Comparison of ENCODE assay signal across 20 cellular contexts in the genomic region with DNA sequence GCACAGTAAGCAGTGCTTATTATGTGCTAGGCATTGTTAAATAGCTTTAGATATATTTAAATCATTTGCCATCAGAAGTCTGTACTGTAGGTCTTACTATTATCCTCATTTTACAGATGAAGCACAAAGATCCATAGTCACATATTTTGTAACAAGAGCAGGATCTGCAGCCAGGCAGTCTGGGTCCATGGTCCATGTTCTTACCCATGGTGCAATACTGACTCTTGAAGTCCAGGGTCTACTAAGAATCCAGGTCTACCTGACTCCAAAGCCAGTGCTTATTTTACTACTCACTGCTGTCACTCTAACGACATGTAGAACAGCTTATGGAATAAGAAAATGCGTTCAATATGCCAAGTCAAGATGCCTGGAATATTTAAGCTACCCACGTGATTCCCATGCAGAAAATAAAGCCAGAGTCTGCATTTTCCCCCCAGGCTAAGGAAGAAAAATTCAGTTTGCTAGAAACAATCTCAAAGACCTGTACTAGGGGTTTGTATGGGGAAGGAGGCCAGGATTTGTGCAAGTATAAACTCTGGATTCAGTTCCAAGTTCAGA.
"Had no signal": no experiment of that assay in that cellular context is flagged by ENCODE, and none has a peak within 500 bp of the region (broad histone marks: within the 10 kb centered on the region; RNA-seq: fewer than 3 reads in every experiment).

No MANE protein-coding gene starts in this region.

- H3K36me3 ChIP-seq: esophagus muscularis mucosa, uterus had no signal

- H3K9me3 ChIP-seq: esophagus muscularis mucosa, uterus had no signal

- ATAC-seq: activated CD4-positive, alpha-beta T cell treated with anti-CD3 and anti-CD28 coated beads for 36 hours; activated CD8-positive, alpha-beta memory T cell treated with anti-CD3 and anti-CD28 coated beads, Interleukin-2, amount 10 ng/mL, durations not matched to agents 7 days and 5 days; activated CD8-positive, alpha-beta T cell treated with anti-CD3 and anti-CD28 coated beads, Interleukin-2, amount 10 ng/mL, durations not matched to agents 7 days and 5 days; activated naive CD8-positive, alpha-beta T cell treated with anti-CD3 and anti-CD28 coated beads, Interleukin-2, amount 50 U/mL, for 24 hours; naive thymus-derived CD8-positive, alpha-beta T cell; right cardiac atrium; stimulated activated memory B cell treated with anti-CD40 and anti-IgM and Interleukin-4, amounts not matched to agents 10 μg/mL and 1 μg/mL and 100 μg/mL, for 72 hours; stimulated activated naive CD8-positive, alpha-beta T cell treated with anti-CD3 and anti-CD28 coated beads, Interleukin-15, amount 100 ng/mL, for 72 hours had no signal

- DNase-seq: activated CD4-positive, alpha-beta T cell treated with anti-CD3 and anti-CD28 coated beads for 36 hours; activated CD4-positive, CD25-positive, alpha-beta regulatory T cell; activated CD8-positive, alpha-beta memory T cell treated with anti-CD3 and anti-CD28 coated beads, Interleukin-2, amount 10 ng/mL, durations not matched to agents 7 days and 5 days; activated CD8-positive, alpha-beta T cell treated with anti-CD3 and anti-CD28 coated beads, Interleukin-2, amount 10 ng/mL, durations not matched to agents 7 days and 5 days; activated naive CD8-positive, alpha-beta T cell treated with anti-CD3 and anti-CD28 coated beads, Interleukin-2, amount 50 U/mL, for 24 hours; activated T-cell treated with anti-CD3 and anti-CD28 coated beads, Interleukin-2, amount 50 U/mL, for 48 hours; amygdala; midbrain; naive thymus-derived CD8-positive, alpha-beta T cell; nucleus accumbens; right cardiac atrium; stimulated activated CD4-positive, alpha-beta T cell treated with anti-CD3 and anti-CD28 coated beads, Interleukin-4, amount 100 ng/mL, for 24 hours; stimulated activated naive CD8-positive, alpha-beta T cell treated with anti-CD3 and anti-CD28 coated beads, Interleukin-15, amount 100 ng/mL, for 72 hours; substantia nigra; uterus had no signal

- H3K27ac ChIP-seq: esophagus muscularis mucosa, uterus had no signal

- FAIRE-seq: bronchial epithelial cell, frontal cortex, islet of Langerhans had no signal

- H3K4me3 ChIP-seq: esophagus muscularis mucosa, uterus had no signal

- H3K27me3 ChIP-seq: esophagus muscularis mucosa, uterus had no signal

- H3K4me1 ChIP-seq: uterus had no signal
